ENCODE assay signal across 20 cellular contexts in genomic region chr9:35571113-35571512, GRCh38. TPM values are rescaled to one million over a fixed set of nuclear protein-coding genes. Genes with fewer than 3 reads are reported as not detected.
DNase-seq lines count a peak whose midpoint lies in the region; ATAC-seq, FAIRE-seq and TF ChIP-seq lines count a peak whose summit lies in the region.
"Had no signal": no experiment of that assay in that cellular context is flagged by ENCODE, and none has a peak within 500 bp of the region (broad histone marks: within the 10 kb centered on the region; RNA-seq: fewer than 3 reads in every experiment).

No MANE protein-coding gene starts in this region.

- POLR2A ChIA-PET in activated CD4-positive, alpha-beta T cell treated with anti-CD3 and anti-CD28 coated beads for 36 hours (lab: Charles Lee): no interaction called here

- peak overlapping the region; percentile 93 for H3K27ac Mint-ChIP-seq in activated CD4-positive, alpha-beta T cell treated with anti-CD3 and anti-CD28 coated beads for 36 hours
- peak overlapping the region; percentile 96 for H3K27ac Mint-ChIP-seq in activated T-helper 17 cell treated with anti-CD3 and anti-CD28 coated beads, Interleukin-2, amount 50 U/mL, for 72 hours
- H3K27ac Mint-ChIP-seq in natural killer cell: peak overlapping the region; percentile 89 to 90

- no peak for DNase-seq in activated CD4-positive, alpha-beta T cell treated with anti-CD3 and anti-CD28 coated beads for 36 hours
- DNase-seq in activated CD4-positive, alpha-beta T cell treated with anti-CD3 and anti-CD28 coated beads, Interleukin-2, amount 50 U/mL, for 1 hour: no peak
- no peak for DNase-seq in GM12891 (ENCODE audit: insufficient read length, low spot score)
- no peak for DNase-seq in natural killer cell
- DNase-seq in lower leg skin (ENCODE audit: low spot score in 2 of 2): no peak
- DNase-seq in NCI-H2107 treated with DMSO at 0.1 percent for 48 hours (lab: John Stamatoyannopoulos, UW; ENCODE audit: unreplicated experiment): no peak
- DNase-seq: C1 segment of cervical spinal cord; effector memory CD4-positive, alpha-beta T cell; IMR-90; MG63; midbrain; NCI-H146; NCI-H748 treated with DMSO at 0.1 percent for 48 hours; PC-9; T-helper 9 cell had no signal

- H3K4me3 Mint-ChIP-seq in activated CD4-positive, alpha-beta T cell treated with anti-CD3 and anti-CD28 coated beads for 36 hours: peak overlapping the region; percentile 46
- peak overlapping the region; percentile 74 for H3K4me3 Mint-ChIP-seq in activated T-helper 17 cell treated with anti-CD3 and anti-CD28 coated beads, Interleukin-2, amount 50 U/mL, for 72 hours
- peak overlapping the region; percentile 69 for H3K4me3 Mint-ChIP-seq in natural killer cell

- ATAC-seq in activated CD4-positive, alpha-beta T cell treated with anti-CD3 and anti-CD28 coated beads for 36 hours: peak; percentile 72
- peak; percentile 62 for ATAC-seq in activated T-helper 17 cell treated with anti-CD3 and anti-CD28 coated beads, Interleukin-2, amount 50 U/mL, for 72 hours (replicated peaks)
- ATAC-seq in natural killer cell (peak in 2 of 3 donors; percentile 22 to 26), HG03354 (IDR thresholded peaks at IDR 0.05; ENCODE audit: poor library complexity, severe bottlenecking, unreplicated experiment) (no peak)
- ATAC-seq: left lobe of liver had no signal

- peaks cover 9% of the 10 kb centered on the region for H3K36me3 Mint-ChIP-seq in activated CD4-positive, alpha-beta T cell treated with anti-CD3 and anti-CD28 coated beads for 36 hours (ENCODE audit: low read depth)
- peaks cover 6% of the 10 kb centered on the region for H3K36me3 Mint-ChIP-seq in activated T-helper 17 cell treated with anti-CD3 and anti-CD28 coated beads, Interleukin-2, amount 50 U/mL, for 72 hours (ENCODE audit: low read depth)
- no peaks in the 10 kb centered on the region for H3K36me3 Mint-ChIP-seq in natural killer cell

- peak; percentile 28 for FAIRE-seq in GM12891 (lab: Jason Lieb, UNC)
- FAIRE-seq: A204.1 had no signal

- H3K9me3 Mint-ChIP-seq in activated CD4-positive, alpha-beta T cell treated with anti-CD3 and anti-CD28 coated beads for 36 hours (ENCODE audit: low read depth): peaks cover 6% of the 10 kb centered on the region
- H3K9me3 Mint-ChIP-seq in activated T-helper 17 cell treated with anti-CD3 and anti-CD28 coated beads, Interleukin-2, amount 50 U/mL, for 72 hours: no peaks in the 10 kb centered on the region
- no peaks in the 10 kb centered on the region for H3K9me3 Mint-ChIP-seq in natural killer cell

- TF ChIP-seq CTCF in natural killer cell (IDR thresholded peaks at IDR 0.05) (no peak), lower leg skin (IDR thresholded peaks at IDR 0.05) (no peak)

- 95 to 100% methylated on average over 1 of the region's 1 CpG for WGBS in lower leg skin, 2 donors

- no peak for TF ChIP-seq POLR2A in GM12891 (IDR thresholded peaks at IDR 0.05; ENCODE audit: low read depth, low read length)
- TF ChIP-seq POLR2A in lower leg skin (IDR thresholded peaks at IDR 0.05): no peak

- intact Hi-C loops in activated CD4-positive, alpha-beta T cell treated with anti-CD3 and anti-CD28 coated beads for 36 hours (cut with DNase I, micrococcal nuclease): loop anchor here (2.0 to 5.0 kb wide), 2 partner anchors 79 to 498 kb away; partner anchors contain the start of genes RUSC2 (in 2 of the 2) and VCP (in 1 of the 2)
- intact Hi-C loops in natural killer cell (cut with micrococcal nuclease): no loop called here
- intact Hi-C loops in lower leg skin (cut with DNase I; ENCODE audit: low total_unique reads): no loop called here

- H3K27me3 Mint-ChIP-seq in activated CD4-positive, alpha-beta T cell treated with anti-CD3 and anti-CD28 coated beads for 36 hours: no peaks in the 10 kb centered on the region
- no peaks in the 10 kb centered on the region for H3K27me3 Mint-ChIP-seq in activated T-helper 17 cell treated with anti-CD3 and anti-CD28 coated beads, Interleukin-2, amount 50 U/mL, for 72 hours
- no peaks in the 10 kb centered on the region for H3K27me3 Mint-ChIP-seq in natural killer cell (ENCODE audit: low read depth in 2 of 2)

- CTCF ChIA-PET in activated CD4-positive, alpha-beta T cell treated with anti-CD3 and anti-CD28 coated beads for 36 hours (lab: Charles Lee): interaction anchor here (0.6 to 2.4 kb wide), 4 partner anchors 14 to 413 kb away, joined by 3 to 11 read pairs (median 3); no protein-coding TSS in a partner anchor

- no peak overlapping the region for H3K4me3 ChIP-seq in lower leg skin (ENCODE audit: low read depth, poor library complexity, severe bottlenecking)
- H3K4me3 ChIP-seq: ascending aorta, MG63, PC-9 had no signal

- peaks cover 36% of the 10 kb centered on the region for H3K4me1 Mint-ChIP-seq in activated CD4-positive, alpha-beta T cell treated with anti-CD3 and anti-CD28 coated beads for 36 hours
- H3K4me1 Mint-ChIP-seq in activated T-helper 17 cell treated with anti-CD3 and anti-CD28 coated beads, Interleukin-2, amount 50 U/mL, for 72 hours: peaks cover 19% of the 10 kb centered on the region
- peaks cover 20 to 21% of the 10 kb centered on the region in 2 donors for H3K4me1 Mint-ChIP-seq in natural killer cell

TF ChIP-seq in GM12891, 5 proteins besides CTCF, POLR2A, EP300 and RAD21:
- TF ChIP-seq PAX5 (IDR thresholded peaks at IDR 0.05; ENCODE audit: insufficient read depth, low read length, severe bottlenecking) (no peak), SPI1 (IDR thresholded peaks at IDR 0.05; ENCODE audit: low read depth, low read length) (no peak), POLR2AphosphoS5 (IDR thresholded peaks at IDR 0.05; ENCODE audit: low read depth, low read length) (no peak), TAF1 (IDR thresholded peaks at IDR 0.05; ENCODE audit: low read depth, low read length) (no peak), POU2F2 (IDR thresholded peaks at IDR 0.05; ENCODE audit: low read depth, low read length) (no peak)

RNA-seq across cellular contexts. Expression of gene TESK1, which starts 33.9 kb away (rescaled TPM):
- 10 to 100 TPM; 23.3 to 27.7 TPM for total RNA-seq in activated CD4-positive, alpha-beta T cell treated with anti-CD3 and anti-CD28 coated beads for 36 hours
- 12.7 TPM for polyA plus RNA-seq in GM12891 (2012; ENCODE audit: low read depth, missing spikeins)
- 10 to 100 TPM; 23.5 to 39.0 TPM for total RNA-seq in activated T-helper 17 cell treated with anti-CD3 and anti-CD28 coated beads, Interleukin-2, amount 50 U/mL, for 72 hours
- total RNA-seq in natural killer cell (10 to 100 TPM; 40.7 to 72.5 (median 47.5) TPM), lower leg skin (10 to 100 TPM; 20.8 to 43.5 (median 33.0) TPM)

RNA-seq across cellular contexts. Expression of gene CD72, which starts 47.1 kb away (rescaled TPM):
- 1 to 10 TPM; 6.5 to 8.7 TPM for total RNA-seq in activated CD4-positive, alpha-beta T cell treated with anti-CD3 and anti-CD28 coated beads for 36 hours
- polyA plus RNA-seq in GM12891 (2012; ENCODE audit: low read depth, missing spikeins): 19.0 TPM
- total RNA-seq in activated T-helper 17 cell treated with anti-CD3 and anti-CD28 coated beads, Interleukin-2, amount 50 U/mL, for 72 hours: 10 to 100 TPM in 1 of 2 donors, 1 to 10 TPM in 1; 7.5 to 43.2 TPM
- total RNA-seq in natural killer cell (10 to 100 TPM; 27.0 to 48.1 (median 32.3) TPM), lower leg skin (1 to 10 TPM; 1.2 to 5.6 (median 2.0) TPM)
- total RNA-seq: ascending aorta had no signal

Comparison
In these comparisons a context has a peak if more than half of its experiments do, and no peak if none do; other contexts are left out.
1. intact Hi-C loops: an anchor here in activated CD4-positive, alpha-beta T cell treated with anti-CD3 and anti-CD28 coated beads for 36 hours (2.0 to 5.0 kb wide); none called in natural killer cell and lower leg skin.